Comparison of ENCODE assay signal across 19 cellular contexts in the genomic region with DNA sequence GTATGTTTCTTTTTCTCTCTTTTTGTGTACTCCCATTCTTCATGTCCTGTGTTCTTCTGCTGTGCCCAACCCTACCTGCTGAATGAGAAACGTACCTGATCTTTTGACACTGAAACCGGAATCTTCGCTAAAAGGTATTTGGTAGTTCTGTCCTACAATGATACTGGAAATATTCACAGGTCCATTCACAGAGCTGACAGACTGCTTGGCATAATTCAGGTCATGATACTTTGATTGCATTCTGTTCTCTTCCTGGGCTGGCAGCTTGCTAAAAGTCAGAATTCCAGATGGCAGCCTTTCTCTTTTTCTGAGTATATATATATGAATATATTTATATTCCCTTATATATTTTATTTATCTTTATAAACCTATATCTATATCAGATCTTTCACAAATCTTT.
DNase-seq lines count a peak whose midpoint lies in the region; ATAC-seq, FAIRE-seq and TF ChIP-seq lines count a peak whose summit lies in the region.
"Had no signal": no experiment of that assay in that cellular context is flagged by ENCODE, and none has a peak within 500 bp of the region (broad histone marks: within the 10 kb centered on the region; RNA-seq: fewer than 3 reads in every experiment).

No MANE protein-coding gene starts in this region.

- H2AFZ ChIP-seq in H1 (ENCODE audit: low read length), result no peak overlapping the region
- H2AFZ ChIP-seq: GM23248 had no signal

- in situ Hi-C loops in G401 (cut with HindIII; ENCODE audit: low sequenced_read_pairs), result no loop called here

- intact Hi-C loops in right cardiac atrium (cut with DNase I), result no loop called here

- H3K27me3 ChIP-seq in H1 (replicated peaks in 1 of 4; ENCODE audit: control insufficient read depth in 3 of 4, extremely low read depth in 1 of 4, insufficient read depth in 3 of 4, low read length in 3 of 4), result no peaks in the 10 kb centered on the region
- H3K27me3 ChIP-seq in right cardiac atrium (ENCODE audit: control insufficient read depth, insufficient read depth), result no peaks in the 10 kb centered on the region

- H2BK15ac ChIP-seq in H1 (ENCODE audit: low read length), result no peak overlapping the region

- POLR2A ChIA-PET in H1 (lab: Charles Lee; ENCODE audit: partially characterized antibody), result interaction anchor here (0.7 kb wide), 1 partner anchor 20 kb away, joined by 3 read pairs; no protein-coding TSS in a partner anchor

- no peak overlapping the region for H3K4me2 ChIP-seq in H1 (ENCODE audit: insufficient read depth in 1 of 2, low read depth in 2 of 2, low read length in 2 of 2)

- CTCF ChIA-PET in H1 (lab: Charles Lee; ENCODE audit: partially characterized antibody), result interaction anchor here (0.7 to 1.6 kb wide), 4 partner anchors 79 to 320 kb away, joined by 3 to 7 read pairs (median 4); no protein-coding TSS in a partner anchor

- H3K79me1 ChIP-seq in H1 (ENCODE audit: low read depth, low read length), result no peaks in the 10 kb centered on the region

- no peak overlapping the region for H3K27ac ChIP-seq in H1 (ENCODE audit: low read depth, low read length)
- no peak overlapping the region for H3K27ac ChIP-seq in right cardiac atrium (ENCODE audit: low read length)
- H3K27ac ChIP-seq: 22Rv1, GM23248 had no signal

- H3K9me3 ChIP-seq in H1 (ENCODE audit: insufficient read depth in 2 of 2, low read depth in 1 of 2, low read length in 1 of 2) (no peaks in the 10 kb centered on the region), right cardiac atrium (ENCODE audit: control insufficient read depth, low read length) (no peaks in the 10 kb centered on the region)

- H2AK5ac ChIP-seq in H1 (ENCODE audit: low read depth, low read length), result no peak overlapping the region

- no peak for FAIRE-seq in H1 (lab: Jason Lieb, UNC)
- FAIRE-seq: A204.1, GM12892, GM19239 had no signal

- no peak overlapping the region for H3K56ac ChIP-seq in H1 (replicated peaks; ENCODE audit: insufficient read length, low read depth, low read length)

- no peak for TF ChIP-seq EP300 in H1 (IDR thresholded peaks at IDR 0.05; ENCODE audit: borderline replicate concordance in 1 of 2, low read depth in 2 of 2, low read length in 2 of 2)

- no peak overlapping the region for H3K23ac ChIP-seq in H1 (ENCODE audit: insufficient read length)

- peak overlapping the region; percentile 32 for H3K4ac ChIP-seq in H1 (replicated peaks; ENCODE audit: insufficient read length, low read depth, low read length)

- no peak overlapping the region for H4K5ac ChIP-seq in H1 (ENCODE audit: insufficient read length, low read depth, low read length)

- no peaks in the 10 kb centered on the region for H3K23me2 ChIP-seq in H1 (ENCODE audit: low read depth, low read length)

- no peaks in the 10 kb centered on the region for H3K79me2 ChIP-seq in H1 (ENCODE audit: control insufficient read depth in 1 of 2, insufficient read depth in 2 of 2, low read length in 2 of 2)

- TF ChIP-seq POLR2A in H1 (IDR thresholded peaks at IDR 0.05; ENCODE audit: control extremely low read depth in 1 of 2, low read depth in 2 of 2, low read length in 2 of 2), result no peak

- DNase-seq in DMS 273 (lab: John Stamatoyannopoulos, UW; ENCODE audit: unreplicated experiment) (peak; percentile 32), DMS 273 treated with DMSO at 0.1 percent for 48 hours (lab: John Stamatoyannopoulos, UW) (no peak), G401 (ENCODE audit: low spot score) (peak; percentile 63), H1 (ENCODE audit: low read depth in 1 of 2, low spot score in 2 of 2) (no peak), right cardiac atrium (no peak)
- DNase-seq: C1 segment of cervical spinal cord; Calu3; CD4-positive, alpha-beta memory T cell; COR-L47; DMS79; EL; GM23248; H9 had no signal

- no peak overlapping the region for H3K14ac ChIP-seq in H1 (ENCODE audit: insufficient read length)

- WGBS in H1 (ENCODE audit: extremely low coverage in 1 of 2, insufficient coverage in 1 of 2, insufficient read length in 1 of 2, insufficient replicate concordance in 2 of 2, low coverage in 1 of 2, low lambda C conversion rate in 2 of 2, missing lambda C conversion rate in 1 of 2), 2 experiments, result 94% methylated on average over 3 of the region's 3 CpGs; no CpG with 5 or more reads in 1 of the 2 experiments
- WGBS in right cardiac atrium, result 89% methylated on average over 3 of the region's 3 CpGs

- no peaks in the 10 kb centered on the region for H3K36me3 ChIP-seq in H1 (ENCODE audit: control insufficient read depth in 2 of 4, insufficient read depth in 4 of 4, low read length in 3 of 4)

- H2BK5ac ChIP-seq in H1 (ENCODE audit: low read depth, low read length), result no peak overlapping the region

- ATAC-seq in GM18502 (IDR thresholded peaks at IDR 0.05; ENCODE audit: poor library complexity, unreplicated experiment), result no peak
- no peak for ATAC-seq in right cardiac atrium
- ATAC-seq: HCT116 had no signal

- no peak for TF ChIP-seq RAD21 in H1 (IDR thresholded peaks at IDR 0.05 in 1 of 2, conservative IDR thresholded peaks at IDR 0.05 in 1 of 2; ENCODE audit: low read depth in 2 of 2, low read length in 2 of 2)

- no peak overlapping the region for H2BK12ac ChIP-seq in H1 (ENCODE audit: low read depth, low read length)

- no peak overlapping the region for H4K91ac ChIP-seq in H1 (replicated peaks; ENCODE audit: insufficient read length, low read length)

- H2BK20ac ChIP-seq in H1 (ENCODE audit: low read length), result no peak overlapping the region

- H3K18ac ChIP-seq in H1 (ENCODE audit: extremely low read depth, low read length), result no peak overlapping the region

- H2BK120ac ChIP-seq in H1 (replicated peaks; ENCODE audit: low read depth, low read length), result no peak overlapping the region

- H3K4me1 ChIP-seq in H1 (replicated peaks in 1 of 4; ENCODE audit: control insufficient read depth in 3 of 4, insufficient read depth in 4 of 4, low read length in 3 of 4), result peaks cover 0 to 2% (median under 1%) of the 10 kb centered on the region in 4 experiments; a peak in 1 of 7 replicates
- H3K4me1 ChIP-seq in right cardiac atrium (ENCODE audit: control insufficient read depth, insufficient read depth, low read length), result no peaks in the 10 kb centered on the region

- no peaks in the 10 kb centered on the region for H4K20me1 ChIP-seq in H1 (replicated peaks in 1 of 2; ENCODE audit: control insufficient read depth in 1 of 2, insufficient read depth in 2 of 2, low read length in 2 of 2)

- TF ChIP-seq CTCF in H1 (IDR thresholded peaks at IDR 0.05; ENCODE audit: control extremely low read depth in 1 of 3, insufficient read depth in 1 of 3, low read depth in 1 of 3, low read length in 3 of 3), result no peak

- no peak overlapping the region for H3K4me3 ChIP-seq in H1 (ENCODE audit: extremely low read depth in 1 of 4, insufficient read depth in 2 of 4, low read depth in 3 of 4, low read length in 4 of 4)
- H3K4me3 ChIP-seq in right cardiac atrium (ENCODE audit: low read length), result no peak overlapping the region
- H3K4me3 ChIP-seq: GM23248 had no signal

- H3K9ac ChIP-seq in H1 (replicated peaks in 1 of 4; ENCODE audit: extremely low read depth in 1 of 4, low read depth in 3 of 4, low read length in 3 of 4), result no peak overlapping the region
- H3K9ac ChIP-seq: GM23248 had no signal

- no peak overlapping the region for H4K8ac ChIP-seq in H1 (ENCODE audit: extremely low read depth, insufficient read depth, low read length)

TF ChIP-seq in H1, 55 proteins besides CTCF, POLR2A, EP300 and RAD21:
- TF ChIP-seq HDAC2 (IDR thresholded peaks at IDR 0.05; ENCODE audit: borderline replicate concordance in 1 of 2, low read depth in 2 of 2, low read length in 2 of 2), result no peak
- TF ChIP-seq TEAD4 (IDR thresholded peaks at IDR 0.05; ENCODE audit: low read depth, low read length), result no peak
- TF ChIP-seq RNF2 (IDR thresholded peaks at IDR 0.05; ENCODE audit: borderline replicate concordance, low read depth, low read length, missing control alignments, poor library complexity, severe bottlenecking), result no peak
- no peak for TF ChIP-seq BCL11A (IDR thresholded peaks at IDR 0.05; ENCODE audit: low read depth in 2 of 2, low read length in 2 of 2)
- no peak for TF ChIP-seq POU5F1 (IDR thresholded peaks at IDR 0.05; ENCODE audit: low read depth, low read length)
- no peak for TF ChIP-seq SIN3A (conservative IDR thresholded peaks at IDR 0.05 in 1 of 2, IDR thresholded peaks at IDR 0.05 in 1 of 2; ENCODE audit: low read depth in 1 of 2, low read length in 2 of 2)
- TF ChIP-seq CBX5 (IDR thresholded peaks at IDR 0.05; ENCODE audit: low read depth, low read length), result no peak
- no peak for TF ChIP-seq NANOG (IDR thresholded peaks at IDR 0.05; ENCODE audit: insufficient read depth, low read depth, low read length, poor library complexity, severe bottlenecking)
- TF ChIP-seq CEBPB (IDR thresholded peaks at IDR 0.05; ENCODE audit: low read depth, low read length), result no peak
- no peak for TF ChIP-seq GTF2F1 (IDR thresholded peaks at IDR 0.05; ENCODE audit: borderline replicate concordance, low read depth, low read length)
- no peak for TF ChIP-seq CTBP2 (IDR thresholded peaks at IDR 0.05; ENCODE audit: borderline replicate concordance, insufficient read depth, insufficient read length, low read length)
- TF ChIP-seq HDAC6 (IDR thresholded peaks at IDR 0.05; ENCODE audit: low read depth, low read length), result no peak
- no peak for TF ChIP-seq SRF (IDR thresholded peaks at IDR 0.05; ENCODE audit: low read depth, low read length)
- no peak for TF ChIP-seq TCF12 (IDR thresholded peaks at IDR 0.05; ENCODE audit: low read depth, low read length)
- no peak for TF ChIP-seq RBBP5 (IDR thresholded peaks at IDR 0.05; ENCODE audit: borderline replicate concordance, low read depth, low read length)
- no peak for TF ChIP-seq FOSL1 (IDR thresholded peaks at IDR 0.05; ENCODE audit: insufficient read depth, low read depth, low read length)

Comparison
In these comparisons a context has a peak if more than half of its experiments do, and no peak if none do; other contexts are left out.
1. DNase-seq: peak in DMS 273 (single experiment) and G401 (single experiment); none in DMS 273 treated with DMSO at 0.1 percent for 48 hours (single experiment), H1 (0 of 2) and right cardiac atrium (0 of 3).